1 cellular context compared by ENCODE assay signal in the genomic region with DNA sequence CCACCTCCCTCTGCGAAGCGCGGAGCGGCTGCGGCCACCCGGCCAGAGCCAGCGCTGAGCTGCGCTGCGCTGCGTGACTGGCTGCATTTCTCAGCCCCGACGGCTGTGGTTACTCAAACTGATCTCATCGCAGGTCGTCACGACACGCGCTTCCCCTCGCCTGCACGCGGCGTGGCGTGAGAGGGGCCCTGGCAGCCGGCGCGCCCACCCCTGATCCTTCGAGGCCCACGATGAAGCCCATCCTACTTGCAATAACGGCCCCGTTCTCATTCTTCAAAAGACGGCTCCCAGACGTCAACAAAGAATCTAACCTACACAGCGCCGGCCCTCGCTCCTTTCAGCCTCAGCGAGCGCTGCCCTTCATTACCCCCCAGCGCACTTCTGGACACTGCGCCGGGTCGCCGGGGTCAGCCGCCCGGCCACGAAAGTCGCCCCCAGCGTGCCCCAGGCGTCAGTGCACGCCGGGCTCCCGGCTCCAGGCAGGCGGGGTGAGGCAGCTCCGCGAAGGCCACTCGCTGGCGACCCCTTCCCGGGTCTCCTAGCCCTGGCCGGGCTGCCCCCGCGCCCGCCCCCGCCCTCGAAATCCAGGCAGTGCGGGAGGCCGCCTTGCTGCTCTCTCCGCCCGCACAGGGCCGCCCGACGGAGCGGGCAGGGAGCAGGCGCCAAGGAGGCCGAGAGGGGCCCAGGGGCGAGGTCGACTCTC.
TF ChIP-seq lines count a peak whose summit lies in the region.

No MANE protein-coding gene starts in this region.

TF ChIP-seq in HCT116, 20 proteins besides CTCF, POLR2A, EP300 and RAD21 (continued from another document):
- peak; percentile 83 for TF ChIP-seq ZFX (IDR thresholded peaks at IDR 0.05)
- no peak for TF ChIP-seq JUND (IDR thresholded peaks at IDR 0.05)
- peak; percentile 42 for TF ChIP-seq TCF7L2 (IDR thresholded peaks at IDR 0.05; ENCODE audit: borderline replicate concordance, extremely low read depth, insufficient read depth, insufficient read length)
- TF ChIP-seq FOSL1 (IDR thresholded peaks at IDR 0.05; ENCODE audit: low read depth): no peak
- no peak for TF ChIP-seq ELF1 (IDR thresholded peaks at IDR 0.05; ENCODE audit: borderline replicate concordance, low read depth)
